In the genomic region with DNA sequence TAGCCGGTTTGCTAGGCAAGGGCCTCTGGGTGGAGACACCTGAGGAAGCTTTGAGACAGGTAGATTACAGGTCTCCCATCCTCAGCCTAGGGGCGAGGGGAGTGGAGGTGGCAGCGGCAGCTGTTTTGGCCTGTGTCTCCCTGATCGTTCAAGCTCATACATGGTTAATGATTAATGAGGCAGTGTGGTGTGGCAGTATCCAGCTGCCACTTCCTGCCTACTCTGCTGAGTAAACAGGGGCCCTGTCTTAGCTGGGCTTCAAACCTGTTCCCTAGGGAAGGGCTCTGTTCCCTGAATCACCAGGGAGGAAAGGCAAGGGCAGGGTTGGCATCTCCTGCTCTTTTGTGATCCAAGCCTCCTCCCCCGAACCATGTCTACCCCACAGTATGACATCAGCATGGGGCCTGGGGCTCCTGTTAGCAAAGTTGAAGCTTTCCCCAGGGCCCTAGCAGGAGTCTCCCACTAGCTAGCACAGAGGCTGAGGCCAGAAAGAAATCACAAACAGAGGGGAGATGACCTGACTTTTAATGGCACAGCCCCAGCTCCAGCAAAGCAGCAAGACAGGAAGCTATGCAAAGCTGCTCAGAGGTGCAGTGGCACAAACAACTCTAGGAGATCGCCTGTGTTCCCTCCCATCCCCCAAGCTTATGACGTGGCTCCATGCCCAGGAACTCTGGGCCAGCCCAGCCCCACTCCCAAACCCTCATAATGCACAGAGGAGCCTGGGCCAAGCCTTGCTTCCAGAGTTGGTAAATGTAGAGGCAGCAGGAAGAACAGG, we compare ENCODE assay signal across 9 cellular contexts. TPM values are rescaled to one million over a fixed set of nuclear protein-coding genes. Genes with fewer than 3 reads are reported as not detected.
A peak's percentile ranks its signal among the peaks of the same experiment; 100 is the strongest.
DNase-seq lines count a peak whose midpoint lies in the region; ATAC-seq and TF ChIP-seq lines count a peak whose summit lies in the region.
"Had no signal": no experiment of that assay in that cellular context is flagged by ENCODE, and none has a peak within 500 bp of the region (broad histone marks: within the 10 kb centered on the region; RNA-seq: fewer than 3 reads in every experiment).

No MANE protein-coding gene starts in this region.

- peaks cover 25% of the 10 kb centered on the region for H3K36me3 ChIP-seq in CD8-positive, alpha-beta T cell (ENCODE audit: insufficient read depth, low read length)
- H3K36me3 ChIP-seq in PC-3 (ENCODE audit: low read depth, low read length) (peaks cover 14% of the 10 kb centered on the region), left ventricle myocardium inferior (peaks cover 37% of the 10 kb centered on the region)

- peak overlapping the region; percentile 87 for H3K4me3 Mint-ChIP-seq in CD8-positive, alpha-beta T cell

- H4K20me1 ChIP-seq in PC-3 (ENCODE audit: low read length): no peaks in the 10 kb centered on the region

- BruUV-seq in PC-3 (replicated peaks; lab: Mats Ljungman, UMichigan): no TSS peak

- peak overlapping the region; percentile 52 for H3K27ac ChIP-seq in CD8-positive, alpha-beta T cell (ENCODE audit: low read depth, low read length)
- H3K27ac ChIP-seq in HL-60 (replicated peaks): peak overlapping the region; percentile 84
- peak overlapping the region; percentile 93 for H3K27ac ChIP-seq in PC-3 (ENCODE audit: low read length)
- peak overlapping the region; percentile 83 for H3K27ac ChIP-seq in left ventricle myocardium inferior (replicated peaks)

- CTCF ChIA-PET in CD8-positive, alpha-beta T cell (lab: Charles Lee): interaction anchor here (0.9 to 10.2 kb wide), 13 partner anchors 10 to 92 kb away, joined by 3 to 138 read pairs (median 4); a partner anchor contains a TSS
- CTCF ChIA-PET in PC-3 (lab: Charles Lee): interaction anchor here (0.5 to 2.1 kb wide), 4 partner anchors 20 to 90 kb away, joined by 4 to 17 read pairs (median 6); a partner anchor contains a TSS
- CTCF ChIA-PET in HEK293T (lab: Yijun Ruan, JAX): interaction anchor here (1.4 kb wide), 1 partner anchor 45 kb away, joined by 5 read pairs; no protein-coding TSS in a partner anchor

- no peaks in the 10 kb centered on the region for H3K9me3 ChIP-seq in CD8-positive, alpha-beta T cell (ENCODE audit: low read length)
- H3K9me3 ChIP-seq in PC-3 (ENCODE audit: low read length) (no peaks in the 10 kb centered on the region), left ventricle myocardium inferior (replicated peaks) (no peaks in the 10 kb centered on the region)

- intact Hi-C loops in CD8-positive, alpha-beta T cell (cut with DNase I, micrococcal nuclease): loop anchor here (5.0 to 10.0 kb wide), 2 partner anchors 845 to 852 kb away; a partner anchor contains a TSS
- intact Hi-C loops in PC-3 (cut with micrococcal nuclease): loop anchor here (1.0 to 2.0 kb wide), 5 partner anchors 20 to 45 kb away; a partner anchor contains a TSS
- intact Hi-C loops in left ventricle myocardium inferior (cut with micrococcal nuclease): no loop called here

- H3K36me3 Mint-ChIP-seq in CD8-positive, alpha-beta T cell: peaks cover 52% of the 10 kb centered on the region

- TF ChIP-seq CTCF in CD8-positive, alpha-beta T cell (IDR thresholded peaks at IDR 0.05): no peak
- TF ChIP-seq CTCF in HL-60 (IDR thresholded peaks at IDR 0.05; ENCODE audit: insufficient read depth, low read length) (no peak), PC-3 (conservative IDR thresholded peaks at IDR 0.05; ENCODE audit: low read depth, low read length) (no peak), left ventricle myocardium inferior (IDR thresholded peaks at IDR 0.05; ENCODE audit: borderline replicate concordance) (no peak)

- peak in 6 of 7 experiments; percentile 16 to 80 (median 70) for DNase-seq in CD8-positive, alpha-beta T cell
- DNase-seq in GM19238 (ENCODE audit: insufficient read length, low spot score) (peak; percentile 63), HL-60 (ENCODE audit: low read depth in 1 of 2, low spot score in 1 of 2) (peak in 1 of 2 experiments; percentile 95), PC-3 (peak; percentile 91), amygdala (lab: John Stamatoyannopoulos, UW) (peak in 47 of 56 donors; percentile 7 to 75 (median 47)), left ventricle myocardium inferior (peak; percentile 72), putamen (ENCODE audit: low spot score) (peak; percentile 62), HEK293T (ENCODE audit: extremely low spot score) (no peak)

- peaks cover 74% of the 10 kb centered on the region for H3K4me1 ChIP-seq in CD8-positive, alpha-beta T cell (ENCODE audit: insufficient read depth, low read length)
- peaks cover 69% of the 10 kb centered on the region for H3K4me1 ChIP-seq in PC-3 (ENCODE audit: insufficient read depth, low read length)
- peaks cover 94% of the 10 kb centered on the region for H3K4me1 ChIP-seq in left ventricle myocardium inferior

- peak overlapping the region; percentile 60 for H3K9ac ChIP-seq in PC-3 (ENCODE audit: low read length)

- peak overlapping the region; percentile 99 for H3K27ac Mint-ChIP-seq in CD8-positive, alpha-beta T cell

- H3K4me2 ChIP-seq in PC-3 (ENCODE audit: low read length): peak overlapping the region; percentile 70

- H3K9me3 Mint-ChIP-seq in CD8-positive, alpha-beta T cell: no peaks in the 10 kb centered on the region

- H3K4me1 Mint-ChIP-seq in CD8-positive, alpha-beta T cell (ENCODE audit: low read depth): peaks cover 74% of the 10 kb centered on the region

- POLR2A ChIA-PET in CD8-positive, alpha-beta T cell (lab: Charles Lee): interaction anchor here (0.9 to 9.6 kb wide), 13 partner anchors 10 to 90 kb away, joined by 3 to 184 read pairs (median 7); a partner anchor contains a TSS
- POLR2A ChIA-PET in PC-3 (lab: Charles Lee; ENCODE audit: unreplicated experiment): interaction anchor here (0.6 to 0.8 kb wide), 4 partner anchors 19 to 32 kb away, joined by 4 to 16 read pairs (median 6); a partner anchor contains a TSS
- POLR2A ChIA-PET in HEK293T (lab: Yijun Ruan, JAX): interaction anchor here (0.9 to 2.6 kb wide), 6 partner anchors 20 to 46 kb away, joined by 3 to 7 read pairs (median 6); a partner anchor contains a TSS

- no peaks in the 10 kb centered on the region for H3K27me3 Mint-ChIP-seq in CD8-positive, alpha-beta T cell (ENCODE audit: low read depth)

- no peaks in the 10 kb centered on the region for H3K9me2 ChIP-seq in PC-3 (replicated peaks; ENCODE audit: low read length)

- peak; percentile 1 for ATAC-seq in CD8-positive, alpha-beta T cell
- peak; percentile 63 for ATAC-seq in PC-3

- no peaks in the 10 kb centered on the region for H3K27me3 ChIP-seq in CD8-positive, alpha-beta T cell (ENCODE audit: insufficient read depth, low read length)
- H3K27me3 ChIP-seq in HL-60 (ENCODE audit: insufficient read depth, poor library complexity, severe bottlenecking): no peaks in the 10 kb centered on the region
- H3K27me3 ChIP-seq in PC-3 (ENCODE audit: low read length): no peaks in the 10 kb centered on the region
- no peaks in the 10 kb centered on the region for H3K27me3 ChIP-seq in left ventricle myocardium inferior (ENCODE audit: low read depth)

- H3K79me2 ChIP-seq in PC-3 (ENCODE audit: low read length): peaks cover 58% of the 10 kb centered on the region

- H3K4me3 ChIP-seq in CD8-positive, alpha-beta T cell (ENCODE audit: low read depth, low read length): peak overlapping the region; percentile 45
- peak overlapping the region; percentile 2 for H3K4me3 ChIP-seq in HL-60 (replicated peaks; ENCODE audit: insufficient read depth, low read length)
- H3K4me3 ChIP-seq in PC-3 (ENCODE audit: low read length): peak overlapping the region; percentile 48
- H3K4me3 ChIP-seq in left ventricle myocardium inferior: peak overlapping the region; percentile 28

- H2AFZ ChIP-seq in PC-3 (ENCODE audit: low read length): no peak overlapping the region

- H3F3A ChIP-seq in PC-3 (ENCODE audit: low read length, unreplicated experiment): peaks cover 5% of the 10 kb centered on the region

TF ChIP-seq in HEK293T, 16 proteins besides CTCF, POLR2A, EP300 and RAD21:
- TF ChIP-seq ZNF384 (IDR thresholded peaks at IDR 0.05) (no peak), HDGF (IDR thresholded peaks at IDR 0.05; ENCODE audit: borderline replicate concordance) (no peak), SUZ12 (IDR thresholded peaks at IDR 0.05) (no peak), ELF4 (IDR thresholded peaks at IDR 0.05) (no peak), BHLHE40 (IDR thresholded peaks at IDR 0.05; ENCODE audit: borderline replicate concordance) (no peak), TARDBP (IDR thresholded peaks at IDR 0.05) (no peak), L3MBTL2 (conservative IDR thresholded peaks at IDR 0.05) (no peak), FOXK2 (IDR thresholded peaks at IDR 0.05) (no peak), SP1 (IDR thresholded peaks at IDR 0.05) (no peak), ARNT (IDR thresholded peaks at IDR 0.05) (no peak), FOXM1 (IDR thresholded peaks at IDR 0.05; ENCODE audit: borderline replicate concordance) (no peak), NFRKB (IDR thresholded peaks at IDR 0.05) (no peak), LEF1 (IDR thresholded peaks at IDR 0.05; ENCODE audit: borderline replicate concordance) (no peak), CTBP1 (IDR thresholded peaks at IDR 0.05; ENCODE audit: borderline replicate concordance) (no peak), FOXA1 (IDR thresholded peaks at IDR 0.05) (no peak)
- TF ChIP-seq, protein P1, sequence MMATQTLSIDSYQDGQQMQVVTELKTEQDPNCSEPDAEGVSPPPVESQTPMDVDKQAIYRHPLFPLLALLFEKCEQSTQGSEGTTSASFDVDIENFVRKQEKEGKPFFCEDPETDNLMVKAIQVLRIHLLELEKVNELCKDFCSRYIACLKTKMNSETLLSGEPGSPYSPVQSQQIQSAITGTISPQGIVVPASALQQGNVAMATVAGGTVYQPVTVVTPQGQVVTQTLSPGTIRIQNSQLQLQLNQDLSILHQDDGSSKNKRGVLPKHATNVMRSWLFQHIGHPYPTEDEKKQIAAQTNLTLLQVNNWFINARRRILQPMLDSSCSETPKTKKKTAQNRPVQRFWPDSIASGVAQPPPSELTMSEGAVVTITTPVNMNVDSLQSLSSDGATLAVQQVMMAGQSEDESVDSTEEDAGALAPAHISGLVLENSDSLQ (IDR thresholded peaks at IDR 0.05): no peak

RNA-seq across cellular contexts. Expression of a gene that starts 3.7 kb away (rescaled TPM):
- not detected for total RNA-seq in CD8-positive, alpha-beta T cell
- not detected in 2 replicates for total RNA-seq in PC-3 (2014; rRNA removed)
- not detected for total RNA-seq in left ventricle myocardium inferior
- total RNA-seq: activated CD8-positive, alpha-beta memory T cell treated with anti-CD3 and anti-CD28 coated beads for 36 hours had no signal

RNA-seq across cellular contexts. Expression of a gene that starts 4.1 kb away (rescaled TPM):
- 10 to 100 TPM; 12.9 to 13.2 TPM for total RNA-seq in CD8-positive, alpha-beta T cell
- total RNA-seq in PC-3 (2014; rRNA removed) (13.8 and 16.3 TPM in 2 replicates), left ventricle myocardium inferior (19.2 TPM)

RNA-seq across cellular contexts. Expression of a gene that starts 4.1 kb away (rescaled TPM):
- 1 to 10 TPM; 1.7 to 2.8 TPM for total RNA-seq in CD8-positive, alpha-beta T cell
- total RNA-seq in PC-3 (2014; rRNA removed): 6.0 and 6.1 TPM in 2 replicates
- total RNA-seq in left ventricle myocardium inferior: 1.7 TPM

RNA-seq across cellular contexts. Expression of a gene that starts 4.3 kb away (rescaled TPM):
- 100 to 1,000 TPM; 322 TPM for total RNA-seq in CD8-positive, alpha-beta T cell
- total RNA-seq in PC-3 (2014; rRNA removed) (75.4 and 87.9 TPM in 2 replicates), left ventricle myocardium inferior (130 TPM)

RNA-seq across cellular contexts. Expression of a gene that starts 19.8 kb away (rescaled TPM):
- 10 to 100 TPM; 97.4 to 99.5 TPM for total RNA-seq in CD8-positive, alpha-beta T cell
- total RNA-seq in PC-3 (2014; rRNA removed) (67.9 and 78.5 TPM in 2 replicates), left ventricle myocardium inferior (29.8 TPM)
